In the genomic region with DNA sequence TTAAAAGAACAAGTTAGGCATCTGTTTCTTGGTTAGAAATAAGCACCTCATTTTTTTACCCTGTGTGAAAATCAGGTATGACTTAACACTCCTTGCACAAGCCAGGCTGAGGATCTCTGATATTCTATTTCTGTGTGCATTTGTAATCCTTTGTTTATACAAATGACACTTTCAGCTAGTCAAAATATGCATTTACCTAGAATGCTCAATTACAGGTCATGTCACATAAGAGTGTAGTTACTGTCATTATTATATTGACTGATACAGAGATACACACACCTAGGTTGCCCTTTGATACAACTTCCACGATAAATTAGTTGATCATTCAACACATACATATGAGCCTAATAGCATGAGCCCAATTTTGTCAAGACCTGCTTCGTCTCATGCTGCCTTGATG, we compare ENCODE assay signal across 19 cellular contexts.
DNase-seq lines count a peak whose midpoint lies in the region; FAIRE-seq and TF ChIP-seq lines count a peak whose summit lies in the region.
"Had no signal": no experiment of that assay in that cellular context is flagged by ENCODE, and none has a peak within 500 bp of the region (broad histone marks: within the 10 kb centered on the region; RNA-seq: fewer than 3 reads in every experiment).

No MANE protein-coding gene starts in this region.

- H3K4me1 ChIP-seq in endocrine pancreas (ENCODE audit: control insufficient read depth, insufficient read depth, low read length) (peaks cover 9% of the 10 kb centered on the region), testis (no peaks in the 10 kb centered on the region)
- H3K4me1 ChIP-seq: A549, Caco-2 had no signal

- 86 to 95% methylated on average over 2 of the region's 2 CpGs for WGBS in testis, 2 donors

- no peaks in the 10 kb centered on the region for H3K27me3 ChIP-seq in endocrine pancreas (ENCODE audit: control insufficient read depth, insufficient read depth, low read length)
- H3K27me3 ChIP-seq in testis = no peaks in the 10 kb centered on the region

- FAIRE-seq in D721Med (lab: Jason Lieb, UNC) = peak; percentile 66
- FAIRE-seq: A549, G401.6, GM12891, H54 had no signal

- intact Hi-C loops in testis (cut with DNase I; ENCODE audit: low total_unique reads) = no loop called here

- TF ChIP-seq CTCF in D721Med (IDR thresholded peaks at IDR 0.05; ENCODE audit: insufficient read depth, missing control alignments) = no peak
- no peak for TF ChIP-seq CTCF in testis (IDR thresholded peaks at IDR 0.05)

- H3K4me3 ChIP-seq in endocrine pancreas (ENCODE audit: control insufficient read depth, insufficient read depth, low read length) (peak overlapping the region; percentile 26), testis (no peak overlapping the region)
- H3K4me3 ChIP-seq: A549, GM23338 had no signal

- peak; percentile 10 for DNase-seq in DMS53 (lab: John Stamatoyannopoulos, UW)
- DNase-seq in DMS53 treated with DMSO at 0.1 percent for 48 hours (lab: John Stamatoyannopoulos, UW; ENCODE audit: unreplicated experiment) = no peak
- no peak for DNase-seq in D721Med (ENCODE audit: insufficient read length, low spot score)
- DNase-seq in NCI-H748 treated with DMSO at 0.1 percent for 48 hours (lab: John Stamatoyannopoulos, UW) = peak; percentile 14
- no peak for DNase-seq in testis
- no peak for DNase-seq in activated T-cell treated with anti-CD3 and anti-CD28 coated beads for 4 hours
- DNase-seq in activated CD8-positive, alpha-beta memory T cell treated with anti-CD3 and anti-CD28 coated beads, Interleukin-2, amount 50 U/mL, for 4 hours = no peak
- DNase-seq: AML-193; Caco-2; CD4-positive, alpha-beta T cell; HFFc6 had no signal

- H3K36me3 ChIP-seq in endocrine pancreas (ENCODE audit: control insufficient read depth, insufficient read depth, low read length) = no peaks in the 10 kb centered on the region
- H3K36me3 ChIP-seq in testis (ENCODE audit: low read depth, missing control alignments) = no peaks in the 10 kb centered on the region

- no peak overlapping the region for H3K9ac ChIP-seq in endocrine pancreas (ENCODE audit: control insufficient read depth, insufficient read depth, low read length)

- TF ChIP-seq POLR2A in testis (IDR thresholded peaks at IDR 0.05) = no peak

- H3K9me3 ChIP-seq in endocrine pancreas (ENCODE audit: control insufficient read depth, low read length) (no peaks in the 10 kb centered on the region), testis (no peaks in the 10 kb centered on the region)
- H3K9me3 ChIP-seq: A549, Caco-2 had no signal

- H3K27ac ChIP-seq in testis = no peak overlapping the region
- H3K27ac ChIP-seq: 22Rv1, A549, C4-2B had no signal

Comparison
In these comparisons a context has a peak if more than half of its experiments do, and no peak if none do; other contexts are left out.
1. DNase-seq: peak in DMS53 (single experiment) and NCI-H748 treated with DMSO at 0.1 percent for 48 hours (single experiment); none in DMS53 treated with DMSO at 0.1 percent for 48 hours (single experiment), D721Med (single experiment), testis (single experiment), activated T-cell treated with anti-CD3 and anti-CD28 coated beads for 4 hours (single experiment) and activated CD8-positive, alpha-beta memory T cell treated with anti-CD3 and anti-CD28 coated beads, Interleukin-2, amount 50 U/mL, for 4 hours (single experiment).